ENCODE assay signal across 18 cellular contexts in the genomic region with DNA sequence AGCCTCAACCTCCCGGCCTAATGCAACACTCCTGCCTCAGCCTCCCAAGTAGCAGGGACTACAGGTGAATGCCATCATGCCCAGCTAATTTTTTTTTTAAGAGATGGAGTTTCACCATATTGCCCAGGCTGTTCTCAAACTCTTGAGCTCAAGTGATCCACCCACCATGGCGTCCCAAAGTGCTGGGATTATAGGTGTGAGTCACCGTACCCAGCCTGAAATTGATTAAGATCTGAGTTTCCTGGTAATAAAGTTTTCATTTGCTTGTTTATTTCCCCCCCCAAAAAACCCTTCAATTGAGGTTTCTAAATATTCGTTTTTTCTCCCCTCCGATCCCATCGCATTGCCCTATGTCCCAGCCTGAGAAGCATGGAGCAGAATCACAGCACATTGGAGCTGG.
"Had no signal": no experiment of that assay in that cellular context is flagged by ENCODE, and none has a peak within 500 bp of the region (broad histone marks: within the 10 kb centered on the region; RNA-seq: fewer than 3 reads in every experiment).

No MANE protein-coding gene starts in this region.

- ATAC-seq: foreskin keratinocyte, gastroesophageal sphincter, heart right ventricle, left cardiac atrium, left lung, left ventricle myocardium superior, lower lobe of right lung had no signal

- H3K4me3 ChIP-seq: coronary artery, dorsolateral prefrontal cortex, esophagus muscularis mucosa, gastroesophageal sphincter, heart right ventricle, left lung, lower lobe of right lung had no signal

- H3K4me1 ChIP-seq: esophagus muscularis mucosa, foreskin keratinocyte, gastroesophageal sphincter had no signal

- H3K27me3 ChIP-seq: left lung had no signal

- H3K36me3 ChIP-seq: esophagus muscularis mucosa, gastroesophageal sphincter, heart right ventricle, left lung, lower lobe of right lung had no signal

- H3K27ac ChIP-seq: coronary artery, dorsolateral prefrontal cortex, esophagus muscularis mucosa, foreskin keratinocyte, gastroesophageal sphincter, heart right ventricle, left lung, lower lobe of right lung had no signal

- DNase-seq: dermis blood vessel endothelial cell; dorsolateral prefrontal cortex; effector CD4-positive, alpha-beta T cell; effector memory CD4-positive, alpha-beta T cell; foreskin keratinocyte; glutamatergic neuron; head of caudate nucleus; heart right ventricle; hippocampal formation; left cardiac atrium; left lung; left ventricle myocardium superior; lower lobe of right lung; mesendoderm; midbrain had no signal

- H3K9me3 ChIP-seq: esophagus muscularis mucosa, gastroesophageal sphincter, heart right ventricle, left lung, lower lobe of right lung had no signal
